1 cellular context compared by ENCODE assay signal in the genomic region with DNA sequence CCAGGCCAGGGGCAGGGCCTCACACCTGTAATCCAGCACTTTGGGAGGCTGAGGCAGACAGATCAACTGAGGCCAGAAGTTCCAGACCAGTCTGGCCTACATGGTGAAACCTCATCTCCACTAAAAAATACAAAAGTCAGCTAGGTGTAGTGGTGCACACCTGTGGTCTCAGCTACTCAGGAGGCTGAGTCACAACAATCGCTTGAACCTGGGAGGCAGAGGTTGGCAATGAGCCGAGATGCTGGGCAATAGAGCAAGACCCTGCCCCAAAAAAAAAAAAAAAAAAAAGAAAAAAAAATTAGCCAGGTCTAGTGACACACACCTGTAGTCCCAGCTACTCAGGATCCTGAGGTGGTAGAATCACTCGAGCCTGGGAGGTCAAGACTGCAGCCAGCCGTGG.
TF ChIP-seq lines count a peak whose summit lies in the region.

No MANE protein-coding gene starts in this region.

TF ChIP-seq in K562, 482 proteins besides CTCF, POLR2A, EP300 and RAD21:
- TF ChIP-seq THAP12 (CRISPR knock-in tag; IDR thresholded peaks at IDR 0.05) (no peak), ZNF121 (CRISPR knock-in tag; conservative IDR thresholded peaks at IDR 0.05) (peak; percentile 68)
